7 cellular contexts compared by ENCODE assay signal in genomic region chr19:10270180-10270615, GRCh38. TPM values are rescaled to one million over a fixed set of nuclear protein-coding genes. Genes with fewer than 3 reads are reported as not detected.
DNase-seq lines count a peak whose midpoint lies in the region; ATAC-seq and TF ChIP-seq lines count a peak whose summit lies in the region.

No MANE protein-coding gene starts in this region.

- no peak for TF ChIP-seq EP300 in suprapubic skin (IDR thresholded peaks at IDR 0.05)

- peak; percentile 43 for ATAC-seq in GM19351 (IDR thresholded peaks at IDR 0.05; ENCODE audit: unreplicated experiment)

- H3K36me3 ChIP-seq in KMS-11 (ENCODE audit: insufficient read depth) (no peaks in the 10 kb centered on the region), endocrine pancreas (ENCODE audit: control insufficient read depth, insufficient read depth, low read length) (no peaks in the 10 kb centered on the region), muscle layer of duodenum (ENCODE audit: control insufficient read depth in 1 of 2, insufficient read depth in 2 of 2, low read length in 2 of 2) (peaks cover 0 to 6% of the 10 kb centered on the region in 2 donors), suprapubic skin (peaks cover 9% of the 10 kb centered on the region), BE2C (no peaks in the 10 kb centered on the region)

- DNase-seq in activated CD4-positive, alpha-beta T cell treated with anti-CD3 and anti-CD28 coated beads, Interleukin-2, amount 50 U/mL, for 48 hours, result peak; percentile 84 to 89
- DNase-seq in suprapubic skin (ENCODE audit: low spot score in 2 of 2), result peak; percentile 89 to 92
- no peak for DNase-seq in BE2C

- TF ChIP-seq CTCF in KMS-11 (conservative IDR thresholded peaks at IDR 0.05; ENCODE audit: low read depth, low read length) (no peak), suprapubic skin (IDR thresholded peaks at IDR 0.05) (no peak), BE2C (IDR thresholded peaks at IDR 0.05; ENCODE audit: low read depth, low read length) (no peak)

- H3K9me3 ChIP-seq in endocrine pancreas (ENCODE audit: control insufficient read depth, low read length) (no peaks in the 10 kb centered on the region), muscle layer of duodenum (ENCODE audit: control insufficient read depth in 1 of 2, low read length in 2 of 2) (no peaks in the 10 kb centered on the region), suprapubic skin (no peaks in the 10 kb centered on the region), BE2C (no peaks in the 10 kb centered on the region)

- H3K4me2 ChIP-seq in KMS-11, result peak overlapping the region; percentile 67

- WGBS in suprapubic skin, result 11% methylated on average over 15 of the region's 37 CpGs

- H3K27ac ChIP-seq in KMS-11 (peak overlapping the region; percentile 58), muscle layer of duodenum (ENCODE audit: low read length) (peak overlapping the region; percentile 77), suprapubic skin (peak overlapping the region; percentile 82)

- H3K9ac ChIP-seq in KMS-11, result peak overlapping the region; percentile 64; the same call in 1 of the 2 replicates
- peak overlapping the region; percentile 67 for H3K9ac ChIP-seq in endocrine pancreas (ENCODE audit: control insufficient read depth, insufficient read depth, low read length)

- H2AFZ ChIP-seq in KMS-11 (ENCODE audit: low read depth), result peak overlapping the region; percentile 78

- H3K4me3 ChIP-seq in KMS-11 (IDR thresholded peaks at IDR 0.05; ENCODE audit: insufficient read depth, low read depth, low read length) (no peak overlapping the region), endocrine pancreas (ENCODE audit: control insufficient read depth, insufficient read depth, low read length) (no peak overlapping the region), muscle layer of duodenum (ENCODE audit: low read depth in 1 of 2, low read length in 2 of 2) (peak overlapping the region; percentile 48 to 62), suprapubic skin (peak overlapping the region; percentile 47), BE2C (ENCODE audit: low read depth, low read length) (no peak overlapping the region)

- H3K79me2 ChIP-seq in KMS-11 (ENCODE audit: insufficient read depth, low read depth), result no peaks in the 10 kb centered on the region; the same call in 1 of the 2 replicates

- H3K4me1 ChIP-seq in KMS-11 (ENCODE audit: low read depth, poor library complexity, severe bottlenecking) (peaks cover 25% of the 10 kb centered on the region), endocrine pancreas (ENCODE audit: control insufficient read depth, insufficient read depth, low read length) (no peaks in the 10 kb centered on the region), muscle layer of duodenum (ENCODE audit: control insufficient read depth in 1 of 2, insufficient read depth in 2 of 2, low read length in 2 of 2) (peaks cover 0 to 5% of the 10 kb centered on the region in 2 donors), suprapubic skin (peaks cover 30% of the 10 kb centered on the region), BE2C (no peaks in the 10 kb centered on the region)

- H3K27me3 ChIP-seq in KMS-11 (ENCODE audit: insufficient read depth, low read depth) (no peaks in the 10 kb centered on the region), endocrine pancreas (ENCODE audit: control insufficient read depth, insufficient read depth, low read length) (no peaks in the 10 kb centered on the region), muscle layer of duodenum (ENCODE audit: low read depth, low read length) (peaks cover 6% of the 10 kb centered on the region), suprapubic skin (no peaks in the 10 kb centered on the region), BE2C (peaks cover 56% of the 10 kb centered on the region)

- no peaks in the 10 kb centered on the region for H4K20me1 ChIP-seq in KMS-11 (ENCODE audit: insufficient read depth)

- peak in 1 of 2 donors; percentile 8 for TF ChIP-seq POLR2A in suprapubic skin (IDR thresholded peaks at IDR 0.05)

RNA-seq across cellular contexts. Expression of gene ICAM1, which starts 0.7 kb away (rescaled TPM):
- total RNA-seq in suprapubic skin, result 10 to 100 TPM in 2 of 4 donors, 1 to 10 TPM in 2; 9.1 to 11.1 (median 9.6) TPM
- polyA plus RNA-seq in BE2C (2012; ENCODE audit: insufficient read depth, insufficient read length, low read depth), result 0.54 TPM

RNA-seq across cellular contexts. Expression of gene ICAM4, which starts 16.6 kb away (rescaled TPM):
- not detected for total RNA-seq in suprapubic skin
- polyA plus RNA-seq in BE2C (2012; ENCODE audit: insufficient read depth, insufficient read length, low read depth), result 1.2 TPM

RNA-seq across cellular contexts. Expression of gene MRPL4, which starts 18.2 kb away (rescaled TPM):
- 100 to 1,000 TPM in 1 of 4 donors, 10 to 100 TPM in 3; 53.3 to 108 (median 77.3) TPM for total RNA-seq in suprapubic skin
- 294 TPM for polyA plus RNA-seq in BE2C (2012; ENCODE audit: insufficient read depth, insufficient read length, low read depth)

RNA-seq across cellular contexts. Expression of gene ICAM5, which starts 19.6 kb away (rescaled TPM):
- total RNA-seq in suprapubic skin, result under 1 TPM in 3 of 4 donors, not detected in 1; 0.21 to 0.97 (median 0.62) TPM
- polyA plus RNA-seq in BE2C (2012; ENCODE audit: insufficient read depth, insufficient read length, low read depth), result 0.99 TPM

RNA-seq across cellular contexts. Expression of gene S1PR2, which starts 39.1 kb away (rescaled TPM):
- 1 to 10 TPM; 3.9 to 9.9 (median 8.6) TPM for total RNA-seq in suprapubic skin
- polyA plus RNA-seq in BE2C (2012; ENCODE audit: insufficient read depth, insufficient read length, low read depth), result 11.0 TPM

Comparison
In these comparisons a context has a peak if more than half of its experiments do, and no peak if none do; other contexts are left out.
1. H3K4me3 ChIP-seq: peak in muscle layer of duodenum (2 of 2) and suprapubic skin (single experiment); none in KMS-11 (single experiment), endocrine pancreas (single experiment) and BE2C (single experiment).
2. Peak in every context shown above with its lines, with median percentiles within 50 percentile points of each other: H3K27ac ChIP-seq.